In the genomic region with DNA sequence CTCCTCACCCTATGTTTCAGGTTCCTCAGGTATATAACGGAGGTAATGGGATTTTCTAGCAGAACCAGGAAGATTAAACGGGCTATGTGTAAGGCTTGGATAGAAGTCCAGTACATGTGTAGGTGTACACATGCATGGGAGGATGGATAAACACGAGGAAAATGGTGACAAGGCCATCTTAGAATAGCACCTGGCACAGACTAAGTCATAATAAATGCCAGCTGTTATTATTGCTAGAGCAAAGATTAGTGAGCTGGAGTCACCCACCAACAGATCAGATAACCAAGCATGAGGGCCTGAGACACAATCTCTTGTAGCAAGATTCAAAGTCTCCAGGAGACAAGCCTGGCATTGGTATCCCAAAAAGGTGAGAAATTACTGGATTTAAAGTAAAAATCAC, we compare ENCODE assay signal across 24 cellular contexts. TPM values are rescaled to one million over a fixed set of nuclear protein-coding genes. Genes with fewer than 3 reads are reported as not detected.
"Had no signal": no experiment of that assay in that cellular context is flagged by ENCODE, and none has a peak within 500 bp of the region (broad histone marks: within the 10 kb centered on the region; RNA-seq: fewer than 3 reads in every experiment).

No MANE protein-coding gene starts in this region.

- H3K36me3 ChIP-seq: brain microvascular endothelial cell, cardiac muscle cell, Peyer's patch, SJCRH30 had no signal

- H3K27ac ChIP-seq: brain microvascular endothelial cell, Peyer's patch, RWPE1, SJCRH30 had no signal

- H3K9me3 ChIP-seq: Peyer's patch, SJCRH30 had no signal

- DNase-seq: activated CD4-positive, alpha-beta T cell treated with anti-CD3 and anti-CD28 coated beads for 4 hours; activated CD8-positive, alpha-beta memory T cell treated with anti-CD3 and anti-CD28 coated beads, Interleukin-2, amount 50 U/mL, for 4 hours; activated CD8-positive, alpha-beta T cell treated with anti-CD3 and anti-CD28 coated beads for 36 hours; activated gamma-delta T cell treated with Interleukin-2 at 50 U/mL for 16 hours; activated naive CD4-positive, alpha-beta T cell treated with anti-CD3 and anti-CD28 coated beads, Interleukin-2, amount 10 ng/mL, durations not matched to agents 7 days and 5 days; activated naive CD8-positive, alpha-beta T cell treated with anti-CD3 and anti-CD28 coated beads for 36 hours; activated T-cell treated with anti-CD3 and anti-CD28 coated beads, Interleukin-2, amount 50 U/mL, for 72 hours; brain microvascular endothelial cell; cerebellar nuclear complex; Karpas-422; NCI-H1092; NCI-H1417; NCI-H2029; NCI-H2107; NCI-H510A treated with DMSO at 0.1 percent for 48 hours; NCI-H748 treated with DMSO at 0.1 percent for 48 hours; Peyer's patch; Right ventricle myocardium superior; SJCRH30 had no signal

- H3K27me3 ChIP-seq: brain microvascular endothelial cell, Peyer's patch, SJCRH30 had no signal

- ATAC-seq: activated CD4-positive, CD25-positive, alpha-beta regulatory T cell treated with anti-CD3 and anti-CD28 coated beads, Interleukin-2, amount 50 U/mL, for 24 hours; activated CD8-positive, alpha-beta T cell treated with anti-CD3 and anti-CD28 coated beads for 36 hours; activated T-cell treated with anti-CD3 and anti-CD28 coated beads, Interleukin-2, amount 50 U/mL, for 72 hours; K562 had no signal

- H3K4me3 ChIP-seq: cardiac muscle cell, K562, Peyer's patch, SJCRH30 had no signal

- H3K4me1 ChIP-seq: Peyer's patch, SJCRH30 had no signal

RNA-seq across cellular contexts. Expression of gene SPOCK1, which starts 21.1 kb away (rescaled TPM):
- total RNA-seq: activated CD8-positive, alpha-beta T cell treated with anti-CD3 and anti-CD28 coated beads for 36 hours; activated T-cell treated with anti-CD3 and anti-CD28 coated beads, Interleukin-2, amount 50 U/mL, for 72 hours; activated T-helper 2 cell treated with anti-CD3 and anti-CD28 coated beads, Interferon-gamma antibody, Interleukin-2, Interleukin-4, amounts not matched to agents 10 μg/mL and 5 μg/mL and 100 μg/mL, durations not matched to agents 14 hours and 24 hours and 36 hours had no signal
